Comparison of ENCODE assay signal across 35 cellular contexts in genomic region chr18:9689253-9689652, GRCh38. TPM values are rescaled to one million over a fixed set of nuclear protein-coding genes. Genes with fewer than 3 reads are reported as not detected.
"Had no signal": no experiment of that assay in that cellular context is flagged by ENCODE, and none has a peak within 500 bp of the region (broad histone marks: within the 10 kb centered on the region; RNA-seq: fewer than 3 reads in every experiment).

No MANE protein-coding gene starts in this region.

- H3K9me3 ChIP-seq: adrenal gland, body of pancreas, breast epithelium had no signal

- ATAC-seq: activated CD8-positive, alpha-beta T cell treated with anti-CD3 and anti-CD28 coated beads for 36 hours; activated naive CD4-positive, alpha-beta T cell treated with anti-CD3 and anti-CD28 coated beads, Interleukin-2, amount 50 U/mL, for 72 hours; activated T-cell treated with anti-CD3 and anti-CD28 coated beads, Interleukin-2, amount 50 U/mL, for 4 hours; activated T-cell treated with anti-CD3 and anti-CD28 coated beads, Interleukin-2, amount 50 U/mL, for 72 hours; activated T-helper 17 cell treated with anti-CD3 and anti-CD28 coated beads, Interleukin-2, amount 50 U/mL, for 72 hours; body of pancreas had no signal

- H3K36me3 Mint-ChIP-seq: activated CD4-positive, alpha-beta memory T cell treated with anti-CD3 and anti-CD28 coated beads for 36 hours; activated naive CD4-positive, alpha-beta T cell treated with anti-CD3 and anti-CD28 coated beads, Interleukin-2, amount 50 U/mL, for 72 hours; activated naive CD8-positive, alpha-beta T cell treated with anti-CD3 and anti-CD28 coated beads for 36 hours had no signal

- H3K4me1 ChIP-seq: body of pancreas had no signal

- H3K4me1 Mint-ChIP-seq: activated B cell treated with CpG ODN at 0.5 μM for 24 hours; activated T-helper 17 cell treated with anti-CD3 and anti-CD28 coated beads, Interleukin-2, amount 50 U/mL, for 72 hours had no signal

- DNase-seq: activated B cell treated with CpG ODN at 0.5 μM for 24 hours; activated CD4-positive, alpha-beta memory T cell treated with anti-CD3 and anti-CD28 coated beads for 36 hours; activated CD4-positive, alpha-beta T cell treated with anti-CD3 and anti-CD28 coated beads for 4 hours; activated CD4-positive, alpha-beta T cell treated with anti-CD3 and anti-CD28 coated beads, Interleukin-2, amount 10 ng/mL, durations not matched to agents 24 days and 14 days; activated CD4-positive, alpha-beta T cell treated with anti-CD3 and anti-CD28 coated beads, Interleukin-2, amount 50 U/mL, for 1 hour; activated CD4-positive, alpha-beta T cell treated with anti-CD3 and anti-CD28 coated beads, Interleukin-2, amount 50 U/mL, for 4 hours; activated CD4-positive, CD25-positive, alpha-beta regulatory T cell treated with anti-CD3 and anti-CD28 coated beads, Interleukin-2, amount 50 U/mL, for 72 hours; activated CD8-positive, alpha-beta memory T cell treated with anti-CD3 and anti-CD28 coated beads, Interleukin-2, amount 50 U/mL, for 4 hours; activated CD8-positive, alpha-beta T cell treated with anti-CD3 and anti-CD28 coated beads for 36 hours; activated effector memory CD4-positive, alpha-beta T cell treated with anti-CD3 and anti-CD28 coated beads, Interleukin-2, amount 50 U/mL, for 16 hours; activated gamma-delta T cell treated with Interleukin-2 at 50 U/mL for 16 hours; activated naive CD4-positive, alpha-beta T cell; activated naive CD4-positive, alpha-beta T cell treated with anti-CD3 and anti-CD28 coated beads for 36 hours; activated naive CD4-positive, alpha-beta T cell treated with anti-CD3 and anti-CD28 coated beads, Interleukin-2, amount 50 U/mL, for 16 hours; activated naive CD8-positive, alpha-beta T cell treated with anti-CD3 and anti-CD28 coated beads for 36 hours; activated T-cell treated with anti-CD3 and anti-CD28 coated beads for 4 hours; activated T-cell treated with anti-CD3 and anti-CD28 coated beads, Interleukin-2, amount 50 U/mL, for 1 hour; activated T-cell treated with anti-CD3 and anti-CD28 coated beads, Interleukin-2, amount 50 U/mL, for 4 hours; activated T-cell treated with anti-CD3 and anti-CD28 coated beads, Interleukin-2, amount 50 U/mL, for 72 hours; adrenal gland; aorta; body of pancreas; brain microvascular endothelial cell; central memory CD4-positive, alpha-beta T cell; T-helper 2 cell; T-helper 9 cell had no signal

- H3K4me3 ChIP-seq: adrenal gland, body of pancreas, breast epithelium had no signal

- H3K27me3 Mint-ChIP-seq: activated CD8-positive, alpha-beta T cell treated with anti-CD3 and anti-CD28 coated beads for 36 hours had no signal

- H3K4me3 Mint-ChIP-seq: activated B cell treated with CpG ODN at 0.5 μM for 24 hours; activated CD4-positive, alpha-beta memory T cell treated with anti-CD3 and anti-CD28 coated beads for 36 hours; activated CD4-positive, alpha-beta T cell treated with anti-CD3 and anti-CD28 coated beads, Interleukin-2, amount 10 ng/mL, durations not matched to agents 24 days and 14 days; activated CD8-positive, alpha-beta T cell treated with anti-CD3 and anti-CD28 coated beads for 36 hours; activated naive CD4-positive, alpha-beta T cell treated with anti-CD3 and anti-CD28 coated beads for 36 hours; activated naive CD8-positive, alpha-beta T cell treated with anti-CD3 and anti-CD28 coated beads for 36 hours; activated T-cell treated with anti-CD3 and anti-CD28 coated beads, Interleukin-2, amount 50 U/mL, for 4 hours; activated T-cell treated with anti-CD3 and anti-CD28 coated beads, Interleukin-2, amount 50 U/mL, for 72 hours; activated T-helper 1 cell treated with anti-CD3 and anti-CD28 coated beads, Interleukin-12 subunit alpha, Interleukin-12 subunit beta, Interleukin-2, Interleukin-4 antibody, amounts not matched to agents 30 ng/mL and 10 ng/mL and 1 ng/mL, durations not matched to agents 14 hours and 24 hours and 36 hours; activated T-helper 17 cell treated with anti-CD3 and anti-CD28 coated beads, Interleukin-2, amount 50 U/mL, for 72 hours; T-helper 1 cell treated with Interleukin-12 subunit alpha and Interleukin-12 subunit beta and Interleukin-4 antibody, amounts not matched to agents 30 μg/mL and 1 μg/mL, for 36 hours; T-helper 2 cell treated with Interferon-gamma antibody and Interleukin-4, amounts not matched to agents 5 μg/mL and 100 μg/mL, for 36 hours had no signal

- H3K27ac ChIP-seq: adrenal gland, body of pancreas, brain microvascular endothelial cell, breast epithelium, VCaP had no signal

- H3K36me3 ChIP-seq: adrenal gland, brain microvascular endothelial cell, breast epithelium had no signal

- FAIRE-seq: astrocyte, TTC549 had no signal

- H3K27me3 ChIP-seq: adrenal gland, body of pancreas, brain microvascular endothelial cell, breast epithelium had no signal

- H3K9me3 Mint-ChIP-seq: activated B cell treated with CpG ODN at 0.5 μM for 24 hours; activated CD4-positive, alpha-beta memory T cell treated with anti-CD3 and anti-CD28 coated beads for 36 hours; activated naive CD4-positive, alpha-beta T cell treated with anti-CD3 and anti-CD28 coated beads for 36 hours; activated naive CD4-positive, alpha-beta T cell treated with anti-CD3 and anti-CD28 coated beads, Interleukin-2, amount 50 U/mL, for 72 hours; activated naive CD8-positive, alpha-beta T cell treated with anti-CD3 and anti-CD28 coated beads for 36 hours; activated T-cell treated with anti-CD3 and anti-CD28 coated beads, Interleukin-2, amount 50 U/mL, for 4 hours; activated T-cell treated with anti-CD3 and anti-CD28 coated beads, Interleukin-2, amount 50 U/mL, for 72 hours; activated T-helper 1 cell treated with anti-CD3 and anti-CD28 coated beads, Interleukin-12 subunit alpha, Interleukin-12 subunit beta, Interleukin-2, Interleukin-4 antibody, amounts not matched to agents 30 ng/mL and 10 ng/mL and 1 ng/mL, durations not matched to agents 14 hours and 24 hours and 36 hours; activated T-helper 17 cell treated with anti-CD3 and anti-CD28 coated beads, Interleukin-2, amount 50 U/mL, for 72 hours; T-helper 1 cell treated with Interleukin-12 subunit alpha and Interleukin-12 subunit beta and Interleukin-4 antibody, amounts not matched to agents 30 μg/mL and 1 μg/mL, for 36 hours; T-helper 2 cell treated with Interferon-gamma antibody and Interleukin-4, amounts not matched to agents 5 μg/mL and 100 μg/mL, for 36 hours had no signal

- H3K27ac Mint-ChIP-seq: activated B cell treated with CpG ODN at 0.5 μM for 24 hours; activated CD4-positive, alpha-beta memory T cell treated with anti-CD3 and anti-CD28 coated beads for 36 hours; activated CD4-positive, alpha-beta T cell treated with anti-CD3 and anti-CD28 coated beads, Interleukin-2, amount 10 ng/mL, durations not matched to agents 24 days and 14 days; activated CD8-positive, alpha-beta T cell treated with anti-CD3 and anti-CD28 coated beads for 36 hours; activated naive CD4-positive, alpha-beta T cell treated with anti-CD3 and anti-CD28 coated beads for 36 hours; activated naive CD4-positive, alpha-beta T cell treated with anti-CD3 and anti-CD28 coated beads, Interleukin-2, amount 50 U/mL, for 72 hours; activated naive CD8-positive, alpha-beta T cell treated with anti-CD3 and anti-CD28 coated beads for 36 hours; activated T-cell treated with anti-CD3 and anti-CD28 coated beads, Interleukin-2, amount 50 U/mL, for 72 hours; activated T-helper 1 cell treated with anti-CD3 and anti-CD28 coated beads, Interleukin-12 subunit alpha, Interleukin-12 subunit beta, Interleukin-2, Interleukin-4 antibody, amounts not matched to agents 30 ng/mL and 10 ng/mL and 1 ng/mL, durations not matched to agents 14 hours and 24 hours and 36 hours; activated T-helper 17 cell treated with anti-CD3 and anti-CD28 coated beads, Interleukin-2, amount 50 U/mL, for 72 hours; T-helper 1 cell treated with Interleukin-12 subunit alpha and Interleukin-12 subunit beta and Interleukin-4 antibody, amounts not matched to agents 30 μg/mL and 1 μg/mL, for 36 hours; T-helper 2 cell treated with Interferon-gamma antibody and Interleukin-4, amounts not matched to agents 5 μg/mL and 100 μg/mL, for 36 hours had no signal

RNA-seq across cellular contexts. Expression of gene RAB31, which starts 18.8 kb away (rescaled TPM):
- total RNA-seq: activated CD4-positive, alpha-beta T cell treated with anti-CD3 and anti-CD28 coated beads, Interleukin-2, amount 10 ng/mL, durations not matched to agents 24 days and 14 days had no signal
